In genomic region chr11:15200696-15201095, GRCh38 we compare ENCODE assay signal across 26 cellular contexts.
A peak's percentile ranks its signal among the peaks of the same experiment; 100 is the strongest.
DNase-seq lines count a peak whose midpoint lies in the region; ATAC-seq, FAIRE-seq and TF ChIP-seq lines count a peak whose summit lies in the region.
"Had no signal": no experiment of that assay in that cellular context is flagged by ENCODE, and none has a peak within 500 bp of the region (broad histone marks: within the 10 kb centered on the region; RNA-seq: fewer than 3 reads in every experiment).

No MANE protein-coding gene starts in this region.

- POLR2A ChIA-PET in IMR-90 (lab: Charles Lee; ENCODE audit: unreplicated experiment) = no interaction called here

- no peak overlapping the region for H3K4me3 ChIP-seq in IMR-90 (ENCODE audit: insufficient read depth, low read depth, low read length)
- no peak overlapping the region for H3K4me3 ChIP-seq in neuronal stem cell (ENCODE audit: low read length in 2 of 2)
- H3K4me3 ChIP-seq in osteoblast (ENCODE audit: insufficient read depth, low read length) = no peak overlapping the region
- H3K4me3 ChIP-seq: A549; BLaER1 treated with 17β-estradiol and CSF1 and Interleukin-3, amounts not matched to agents 10 nM and 100 nM; GM12878; GM23248 had no signal

- no peak overlapping the region for H3K23ac ChIP-seq in IMR-90 (ENCODE audit: low read depth, low read length)
- peak overlapping the region; percentile 39 for H3K23ac ChIP-seq in neuronal stem cell (ENCODE audit: low read depth, low read length, poor library complexity)

- CTCF ChIA-PET in IMR-90 (lab: Yijun Ruan, JAX) = no interaction called here

- no peaks in the 10 kb centered on the region for H3K79me2 ChIP-seq in osteoblast (ENCODE audit: insufficient read depth, low read length)

- dilution Hi-C loops in IMR-90 (cut with HindIII; ENCODE audit: low sequenced_read_pairs, unreplicated experiment) = no loop called here

- H2AK5ac ChIP-seq in IMR-90 (ENCODE audit: low read depth, low read length) = peak overlapping the region; percentile 30; the same call in 1 of the 2 replicates
- H2AK5ac ChIP-seq in neuronal stem cell (ENCODE audit: low read depth, low read length) = no peak overlapping the region

- H2BK120ac ChIP-seq in IMR-90 (ENCODE audit: low read depth, low read length) (0 out of 2 replicates have a peak overlapping the region, but pooled peaks have one; percentile 21), neuronal stem cell (ENCODE audit: low read depth, low read length) (no peak overlapping the region)

- H2BK20ac ChIP-seq in IMR-90 (ENCODE audit: low read depth, low read length) = no peak overlapping the region; the same call in 1 of the 2 replicates

- H3K14ac ChIP-seq in IMR-90 (replicated peaks; ENCODE audit: low read depth, low read length) (no peak overlapping the region; the same call in 1 of the 2 replicates), neuronal stem cell (ENCODE audit: low read length) (peak overlapping the region; percentile 8)

- H3K56ac ChIP-seq in IMR-90 (ENCODE audit: extremely low read depth, insufficient read depth, low read length) = no peak overlapping the region

- intact Hi-C loops in IMR-90 (cut with micrococcal nuclease) = no loop called here

- H3K9me1 ChIP-seq in IMR-90 (ENCODE audit: insufficient read depth, low read length) = peaks cover 25% of the 10 kb centered on the region

- ATAC-seq in IMR-90 (ENCODE audit: low read depth) (no peak), HG03442 (IDR thresholded peaks at IDR 0.05; ENCODE audit: unreplicated experiment) (no peak)
- ATAC-seq: A549, GM12878 had no signal

- TF ChIP-seq CTCF in IMR-90 (conservative IDR thresholded peaks at IDR 0.05; ENCODE audit: low read depth, low read length) = no peak
- TF ChIP-seq CTCF in osteoblast (IDR thresholded peaks at IDR 0.05; ENCODE audit: extremely low read depth, low read depth, low read length) = no peak

- H3K9me3 ChIP-seq in IMR-90 (ENCODE audit: control insufficient read depth, insufficient read depth, low read length) (no peaks in the 10 kb centered on the region), neuronal stem cell (replicated peaks in 1 of 2; ENCODE audit: control insufficient read depth in 2 of 2, insufficient read depth in 1 of 2, low read depth in 1 of 2, low read length in 2 of 2) (no peaks in the 10 kb centered on the region), osteoblast (ENCODE audit: low read depth, low read length) (no peaks in the 10 kb centered on the region)
- H3K9me3 ChIP-seq: A549; BE2C; BLaER1 treated with 17β-estradiol and CSF1 and Interleukin-3, amounts not matched to agents 10 nM and 100 nM had no signal

- FAIRE-seq in HTR-8/SVneo (lab: Jason Lieb, UNC) = no peak
- FAIRE-seq: A549, D721Med, GM12878, GM19239, H1 had no signal

- H3K18ac ChIP-seq in IMR-90 (ENCODE audit: low read depth, low read length) (no peak overlapping the region), neuronal stem cell (ENCODE audit: low read length) (peak overlapping the region; percentile 44)

- no peak overlapping the region for H3K4me2 ChIP-seq in IMR-90 (ENCODE audit: low read depth, low read length)
- H3K4me2 ChIP-seq in neuronal stem cell (ENCODE audit: insufficient read depth, low read length, poor library complexity, severe bottlenecking) = no peak overlapping the region
- H3K4me2 ChIP-seq in osteoblast (ENCODE audit: insufficient read depth, low read length) = no peak overlapping the region
- H3K4me2 ChIP-seq: BLaER1 treated with 17β-estradiol and CSF1 and Interleukin-3, amounts not matched to agents 10 nM and 100 nM had no signal

- H3K27ac ChIP-seq in IMR-90 (ENCODE audit: insufficient read depth, low read length) (no peak overlapping the region), neuronal stem cell (replicated peaks; ENCODE audit: low read length) (no peak overlapping the region), osteoblast (ENCODE audit: low read depth, low read length) (no peak overlapping the region)
- H3K27ac ChIP-seq: 22Rv1; A549; BLaER1 treated with 17β-estradiol and CSF1 and Interleukin-3, amounts not matched to agents 10 nM and 100 nM; GM23248 had no signal

- no peak for TF ChIP-seq RAD21 in IMR-90 (IDR thresholded peaks at IDR 0.05; ENCODE audit: low read length)

- in situ Hi-C loops in IMR-90 (cut with MboI; ENCODE audit: low sequenced_read_pairs) = no loop called here

- peak overlapping the region; percentile 1 for H3K4ac ChIP-seq in IMR-90 (ENCODE audit: low read depth, low read length)
- H3K4ac ChIP-seq in neuronal stem cell (ENCODE audit: low read length) = no peak overlapping the region

- no TSS peak for BruUV-seq in IMR-90 (replicated peaks; lab: Mats Ljungman, UMichigan)

- H3K9ac ChIP-seq in IMR-90 (ENCODE audit: low read depth, low read length) = no peak overlapping the region
- no peak overlapping the region for H3K9ac ChIP-seq in neuronal stem cell (ENCODE audit: low read depth, low read length, poor library complexity)
- H3K9ac ChIP-seq: BLaER1 treated with 17β-estradiol and CSF1 and Interleukin-3, amounts not matched to agents 10 nM and 100 nM; GM23248 had no signal

- H4K5ac ChIP-seq in IMR-90 (ENCODE audit: low read depth, low read length) = no peak overlapping the region

- H4K20me1 ChIP-seq in IMR-90 (ENCODE audit: insufficient read depth, low read length) = no peaks in the 10 kb centered on the region
- H4K20me1 ChIP-seq in osteoblast (ENCODE audit: insufficient read depth, low read length) = no peaks in the 10 kb centered on the region
- H4K20me1 ChIP-seq: BLaER1 treated with 17β-estradiol and CSF1 and Interleukin-3, amounts not matched to agents 10 nM and 100 nM had no signal

- 0 out of 2 replicates have a peak overlapping the region, but pooled peaks have one; percentile 45 for H4K91ac ChIP-seq in IMR-90 (ENCODE audit: insufficient read depth, low read depth, low read length)
- no peak overlapping the region for H4K91ac ChIP-seq in neuronal stem cell (ENCODE audit: low read depth, low read length, poor library complexity)

- H3K36me3 ChIP-seq in IMR-90 (ENCODE audit: control insufficient read depth, insufficient read depth, low read length) (no peaks in the 10 kb centered on the region), neuronal stem cell (replicated peaks in 1 of 2; ENCODE audit: control insufficient read depth in 2 of 2, insufficient read depth in 2 of 2, low read length in 2 of 2) (no peaks in the 10 kb centered on the region), osteoblast (ENCODE audit: insufficient read depth, low read length) (no peaks in the 10 kb centered on the region)
- H3K36me3 ChIP-seq: BE2C; BLaER1 treated with 17β-estradiol and CSF1 and Interleukin-3, amounts not matched to agents 10 nM and 100 nM had no signal

- DNase-seq in NCI-H524 (lab: John Stamatoyannopoulos, UW) (peak; percentile 20 to 64), NCI-H524 treated with DMSO at 0.1 percent for 48 hours (lab: John Stamatoyannopoulos, UW) (no peak), IMR-90 (no peak), islet precursor cell (peak; percentile 31), neuronal stem cell (ENCODE audit: low spot score) (no peak), HTR-8/SVneo (ENCODE audit: insufficient read length, low spot score) (no peak), osteoblast (ENCODE audit: insufficient read length, low spot score, missing footprints) (no peak)
- DNase-seq: ACHN; AML-193; BE2C; CD4-positive, alpha-beta T cell; CD8-positive, alpha-beta memory T cell; DMS 273 treated with DMSO at 0.1 percent for 48 hours; EL; GDM1; GM23248; H7; HCEC 1CT had no signal

- H4K8ac ChIP-seq in IMR-90 (ENCODE audit: low read depth in 2 of 2, low read length in 2 of 2) = no peak overlapping the region
- no peak overlapping the region for H4K8ac ChIP-seq in neuronal stem cell (ENCODE audit: low read depth, low read length)

- H2AFZ ChIP-seq in IMR-90 (replicated peaks; ENCODE audit: low read length, poor library complexity) (no peak overlapping the region), neuronal stem cell (ENCODE audit: low read length) (no peak overlapping the region), osteoblast (ENCODE audit: low read length) (no peak overlapping the region)
- H2AFZ ChIP-seq: GM23248 had no signal

- H3K4me1 ChIP-seq in IMR-90 (ENCODE audit: control insufficient read depth, insufficient read depth, low read length) (peaks cover 18% of the 10 kb centered on the region), neuronal stem cell (ENCODE audit: control insufficient read depth in 2 of 2, insufficient read depth in 1 of 2, low read depth in 1 of 2, low read length in 2 of 2) (no peaks in the 10 kb centered on the region), osteoblast (ENCODE audit: insufficient read depth, low read length) (peaks cover 48% of the 10 kb centered on the region)
- H3K4me1 ChIP-seq: BE2C had no signal

- no peak for TF ChIP-seq POLR2A in IMR-90 (IDR thresholded peaks at IDR 0.05; ENCODE audit: low read depth, low read length)

- peak overlapping the region; percentile 14; the same call in 1 of the 3 replicates for H2BK15ac ChIP-seq in IMR-90 (ENCODE audit: low read depth, low read length)
- H2BK15ac ChIP-seq in neuronal stem cell (ENCODE audit: low read length) = no peak overlapping the region

- no peak overlapping the region for H2AK9ac ChIP-seq in IMR-90 (replicated peaks; ENCODE audit: low read depth, low read length, poor library complexity)

- H3K79me1 ChIP-seq in IMR-90 (ENCODE audit: low read depth in 1 of 2, low read length in 2 of 2) (no peaks in the 10 kb centered on the region), neuronal stem cell (ENCODE audit: low read depth, low read length) (no peaks in the 10 kb centered on the region)

- 94% methylated on average over 7 of the region's 12 CpGs; no CpG with 5 or more reads in 1 of the 2 experiments for WGBS in IMR-90 (ENCODE audit: extremely low coverage in 2 of 2, insufficient read length in 1 of 2), 2 experiments
- no CpG with 5 or more reads among the region's 12 CpGs for WGBS in neuronal stem cell (ENCODE audit: extremely low coverage in 2 of 2, insufficient read length in 2 of 2, insufficient replicate concordance in 1 of 2), 2 donors

- no peak overlapping the region for H2BK12ac ChIP-seq in neuronal stem cell (ENCODE audit: low read length)

- H3K27me3 ChIP-seq in IMR-90 (ENCODE audit: control insufficient read depth, insufficient read depth, low read length) = no peaks in the 10 kb centered on the region
- no peaks in the 10 kb centered on the region for H3K27me3 ChIP-seq in neuronal stem cell (ENCODE audit: control insufficient read depth in 3 of 3, insufficient read depth in 3 of 3, low read depth in 1 of 3, low read length in 3 of 3)
- H3K27me3 ChIP-seq in osteoblast (ENCODE audit: insufficient read depth, low read length) = no peaks in the 10 kb centered on the region
- H3K27me3 ChIP-seq: BE2C; BLaER1 treated with 17β-estradiol and CSF1 and Interleukin-3, amounts not matched to agents 10 nM and 100 nM had no signal

- no peak overlapping the region for H2BK5ac ChIP-seq in IMR-90 (ENCODE audit: low read depth, low read length, poor library complexity, severe bottlenecking)
- no peak overlapping the region for H2BK5ac ChIP-seq in neuronal stem cell (ENCODE audit: low read length)

TF ChIP-seq in IMR-90, 13 proteins besides CTCF, POLR2A, EP300 and RAD21 (continues in another document):
- TF ChIP-seq SMC3 (IDR thresholded peaks at IDR 0.05; ENCODE audit: low read depth, low read length) (no peak), MAFK (IDR thresholded peaks at IDR 0.05; ENCODE audit: low read depth, low read length) (no peak), CEBPB (IDR thresholded peaks at IDR 0.05; ENCODE audit: low read depth, low read length) (no peak), CHD1 (IDR thresholded peaks at IDR 0.05; ENCODE audit: low read depth, low read length) (no peak), RFX5 (IDR thresholded peaks at IDR 0.05; ENCODE audit: low read depth, low read length) (no peak)

Comparison
In these comparisons a context has a peak if more than half of its experiments do, and no peak if none do; other contexts are left out.
1. DNase-seq: peak in NCI-H524 (2 of 2) and islet precursor cell (single experiment); none in NCI-H524 treated with DMSO at 0.1 percent for 48 hours (single experiment), IMR-90 (single experiment), neuronal stem cell (single experiment), HTR-8/SVneo (single experiment) and osteoblast (single experiment).